ENCODE assay signal across 1 cellular context in the genomic region with DNA sequence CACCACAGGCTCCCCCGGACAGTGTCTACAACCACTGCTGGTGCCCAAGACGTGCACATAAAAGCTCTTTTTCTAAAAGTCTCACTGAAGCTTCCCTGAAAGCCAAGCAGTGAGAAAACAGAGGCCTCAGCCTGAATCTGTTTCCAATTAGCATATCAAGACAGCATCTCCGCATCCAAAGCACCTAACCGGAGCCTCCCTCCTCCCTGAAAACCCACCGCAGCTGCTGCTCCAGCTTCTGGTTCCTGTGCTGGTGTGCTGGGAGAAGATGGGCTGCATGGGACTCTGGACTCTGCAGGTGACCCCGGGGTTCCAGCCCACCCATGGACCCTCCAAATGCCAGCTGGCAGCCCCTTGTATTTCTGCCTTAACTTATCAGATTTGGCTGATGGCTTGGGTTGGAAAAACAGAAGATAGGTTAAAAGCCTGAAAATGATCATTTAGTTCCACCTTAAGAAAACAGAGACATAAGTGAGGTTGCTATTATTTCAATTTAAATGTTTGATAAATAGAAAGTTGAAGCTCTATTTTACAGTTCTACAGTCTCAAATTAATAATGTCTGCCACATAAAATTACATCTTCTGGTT.
TF ChIP-seq lines count a peak whose summit lies in the region.

No MANE protein-coding gene starts in this region.

TF ChIP-seq in A549, 52 proteins besides CTCF, POLR2A, EP300 and RAD21 (continued from another document):
- TF ChIP-seq ATOH8 (CRISPR knock-in tag; IDR thresholded peaks at IDR 0.05; ENCODE audit: low read depth), result no peak
- no peak for TF ChIP-seq HOXA7 (CRISPR knock-in tag; IDR thresholded peaks at IDR 0.05)
